14 cellular contexts compared by ENCODE assay signal in genomic region chr7:7819442-7820247, GRCh38.
DNase-seq lines count a peak whose midpoint lies in the region; ATAC-seq and TF ChIP-seq lines count a peak whose summit lies in the region.
"Had no signal": no experiment of that assay in that cellular context is flagged by ENCODE, and none has a peak within 500 bp of the region (broad histone marks: within the 10 kb centered on the region; RNA-seq: fewer than 3 reads in every experiment).

No MANE protein-coding gene starts in this region.

- POLR2A ChIA-PET in CD8-positive, alpha-beta memory T cell (lab: Charles Lee): no interaction called here

- WGBS in gastroesophageal sphincter (ENCODE audit: low coverage in 1 of 2), 2 donors: 87 to 89% methylated on average over 4 to 6 of the region's 6 CpGs

- TF ChIP-seq POLR2A in gastroesophageal sphincter (IDR thresholded peaks at IDR 0.05) (no peak), breast epithelium (IDR thresholded peaks at IDR 0.05) (no peak)

- DNase-seq in GM06990 (ENCODE audit: extremely low read depth, insufficient read length) (peak; percentile 28), breast epithelium (ENCODE audit: low spot score in 2 of 2) (no peak)
- DNase-seq in CD8-positive, alpha-beta memory T cell: no peak
- no peak for DNase-seq in stimulated activated CD4-positive, alpha-beta T cell treated with anti-CD3 and anti-CD28 coated beads, Interleukin-2, amount 100 ng/mL, for 24 hours
- DNase-seq: activated CD8-positive, alpha-beta T cell treated with anti-CD3 and anti-CD28 coated beads, Interleukin-2, amount 10 ng/mL, durations not matched to agents 7 days and 5 days; activated naive CD8-positive, alpha-beta T cell treated with anti-CD3 and anti-CD28 coated beads, Interleukin-2, amount 10 ng/mL, durations not matched to agents 7 days and 5 days; cortex of kidney; foreskin melanocyte; stomach; T-cell had no signal

- H3K27ac Mint-ChIP-seq in CD8-positive, alpha-beta memory T cell: no peak overlapping the region
- H3K27ac Mint-ChIP-seq: activated CD8-positive, alpha-beta T cell treated with anti-CD3 and anti-CD28 coated beads, Interleukin-2, amount 10 ng/mL, durations not matched to agents 7 days and 5 days; activated naive CD8-positive, alpha-beta T cell treated with anti-CD3 and anti-CD28 coated beads, Interleukin-2, amount 10 ng/mL, durations not matched to agents 7 days and 5 days; T-cell had no signal

- TF ChIP-seq CTCF in GM06990 (IDR thresholded peaks at IDR 0.05; ENCODE audit: insufficient read depth, low read length, poor library complexity, severe bottlenecking): no peak
- no peak for TF ChIP-seq CTCF in gastroesophageal sphincter (IDR thresholded peaks at IDR 0.05)
- no peak for TF ChIP-seq CTCF in breast epithelium (IDR thresholded peaks at IDR 0.05)

- CTCF ChIA-PET in CD8-positive, alpha-beta memory T cell (lab: Charles Lee): no interaction called here

- H3K36me3 ChIP-seq in GM06990 (ENCODE audit: control insufficient read depth, insufficient read depth, low read length): no peaks in the 10 kb centered on the region
- H3K36me3 ChIP-seq in CD8-positive, alpha-beta memory T cell (ENCODE audit: insufficient read depth, low read length): no peaks in the 10 kb centered on the region
- peaks cover 0 to 4% of the 10 kb centered on the region in 2 donors for H3K36me3 ChIP-seq in gastroesophageal sphincter
- no peaks in the 10 kb centered on the region for H3K36me3 ChIP-seq in breast epithelium

- H3K4me3 ChIP-seq in GM06990 (replicated peaks; ENCODE audit: low read depth, low read length) (no peak overlapping the region), gastroesophageal sphincter (no peak overlapping the region), breast epithelium (no peak overlapping the region)
- H3K4me3 ChIP-seq in CD8-positive, alpha-beta memory T cell (ENCODE audit: low read length): no peak overlapping the region
- H3K4me3 ChIP-seq: stomach had no signal

- no peaks in the 10 kb centered on the region for H3K27me3 ChIP-seq in GM06990 (replicated peaks; ENCODE audit: control insufficient read depth, insufficient read depth, low read length)
- no peaks in the 10 kb centered on the region for H3K27me3 ChIP-seq in CD8-positive, alpha-beta memory T cell (ENCODE audit: insufficient read depth, low read length, poor library complexity, severe bottlenecking)
- no peaks in the 10 kb centered on the region for H3K27me3 ChIP-seq in gastroesophageal sphincter
- no peaks in the 10 kb centered on the region for H3K27me3 ChIP-seq in breast epithelium
- H3K27me3 ChIP-seq: stomach had no signal

- H3K4me1 Mint-ChIP-seq in CD8-positive, alpha-beta memory T cell: peaks cover 39 to 44% (median 42%) of the 10 kb centered on the region in 3 donors

- peak overlapping the region in 1 of 7 donors; percentile 28 for H3K4me3 Mint-ChIP-seq in CD8-positive, alpha-beta memory T cell
- H3K4me3 Mint-ChIP-seq: activated CD8-positive, alpha-beta T cell treated with anti-CD3 and anti-CD28 coated beads, Interleukin-2, amount 10 ng/mL, durations not matched to agents 7 days and 5 days; activated naive CD8-positive, alpha-beta T cell treated with anti-CD3 and anti-CD28 coated beads, Interleukin-2, amount 10 ng/mL, durations not matched to agents 7 days and 5 days; T-cell had no signal

- intact Hi-C loops in breast epithelium (cut with DNase I; ENCODE audit: low total_unique reads): no loop called here

- TF ChIP-seq EP300 in gastroesophageal sphincter (IDR thresholded peaks at IDR 0.05): no peak

- H3K4me1 ChIP-seq in CD8-positive, alpha-beta memory T cell (ENCODE audit: insufficient read depth, low read length): peaks cover 25% of the 10 kb centered on the region
- H3K4me1 ChIP-seq in gastroesophageal sphincter (no peaks in the 10 kb centered on the region), breast epithelium (no peaks in the 10 kb centered on the region)

- H3K36me3 Mint-ChIP-seq in CD8-positive, alpha-beta memory T cell: peaks cover 7 to 10% (median 9%) of the 10 kb centered on the region in 3 donors

- H3K27ac ChIP-seq in CD8-positive, alpha-beta memory T cell (ENCODE audit: low read depth, low read length): no peak overlapping the region
- H3K27ac ChIP-seq in gastroesophageal sphincter: no peak overlapping the region
- H3K27ac ChIP-seq in breast epithelium: no peak overlapping the region
- H3K27ac ChIP-seq: stomach had no signal

- H3K27me3 Mint-ChIP-seq in CD8-positive, alpha-beta memory T cell: no peaks in the 10 kb centered on the region
- H3K27me3 Mint-ChIP-seq: activated naive CD8-positive, alpha-beta T cell treated with anti-CD3 and anti-CD28 coated beads, Interleukin-2, amount 10 ng/mL, durations not matched to agents 7 days and 5 days; T-cell had no signal

- no peaks in the 10 kb centered on the region for H3K9me3 ChIP-seq in CD8-positive, alpha-beta memory T cell (ENCODE audit: low read length)
- H3K9me3 ChIP-seq in gastroesophageal sphincter: no peaks in the 10 kb centered on the region
- no peaks in the 10 kb centered on the region for H3K9me3 ChIP-seq in breast epithelium
- H3K9me3 ChIP-seq: stomach had no signal

- H3K9me3 Mint-ChIP-seq in CD8-positive, alpha-beta memory T cell: no peaks in the 10 kb centered on the region

- ATAC-seq in GM19372 (IDR thresholded peaks at IDR 0.05; ENCODE audit: low read depth, unreplicated experiment) (peak; percentile 42), HG02852 (IDR thresholded peaks at IDR 0.05; ENCODE audit: unreplicated experiment) (peak; percentile 38), HG03565 (IDR thresholded peaks at IDR 0.05; ENCODE audit: unreplicated experiment) (peak; percentile 31), gastroesophageal sphincter (no peak)
- ATAC-seq: activated CD8-positive, alpha-beta T cell treated with anti-CD3 and anti-CD28 coated beads, Interleukin-2, amount 10 ng/mL, durations not matched to agents 7 days and 5 days; T-cell had no signal
